ENCODE assay signal across 1 cellular context in the genomic region with DNA sequence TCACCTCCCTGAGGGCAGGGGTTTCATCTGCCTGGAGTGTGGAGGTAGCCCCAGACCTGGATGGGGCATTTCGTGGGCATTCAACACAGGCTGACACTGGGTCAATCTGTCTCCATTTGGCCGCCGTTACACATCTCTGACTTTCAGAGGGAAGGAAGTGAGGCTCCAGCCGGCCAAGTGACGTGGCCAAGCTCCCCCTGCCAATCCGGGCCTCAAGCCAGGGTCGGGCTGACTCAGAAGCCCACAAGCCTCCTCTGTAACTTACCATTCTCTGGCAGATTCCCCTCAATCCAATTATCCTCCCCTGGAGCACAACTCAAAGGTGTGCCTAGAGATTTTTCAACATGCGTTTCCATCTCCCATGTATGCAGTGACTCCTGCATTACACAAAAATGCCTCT.
TF ChIP-seq lines count a peak whose summit lies in the region.

No MANE protein-coding gene starts in this region.

TF ChIP-seq in SK-N-SH, 30 proteins besides CTCF, POLR2A, EP300 and RAD21 (continued from another document):
- TF ChIP-seq EZH2phosphoT487 (IDR thresholded peaks at IDR 0.05; ENCODE audit: borderline replicate concordance, low read depth): no peak
- TF ChIP-seq TAF1 (IDR thresholded peaks at IDR 0.05; ENCODE audit: borderline replicate concordance, low read depth, low read length): no peak
- no peak for TF ChIP-seq RCOR1 (IDR thresholded peaks at IDR 0.05; ENCODE audit: low read length)
- no peak for TF ChIP-seq GABPA (IDR thresholded peaks at IDR 0.05; ENCODE audit: low read depth)
- no peak for TF ChIP-seq IRF3 (IDR thresholded peaks at IDR 0.05; ENCODE audit: low read depth, low read length)
- no peak for TF ChIP-seq YY1 (IDR thresholded peaks at IDR 0.05; ENCODE audit: low read depth)
- no peak for TF ChIP-seq RFX5 (IDR thresholded peaks at IDR 0.05; ENCODE audit: low read length)
- TF ChIP-seq, protein P1, sequence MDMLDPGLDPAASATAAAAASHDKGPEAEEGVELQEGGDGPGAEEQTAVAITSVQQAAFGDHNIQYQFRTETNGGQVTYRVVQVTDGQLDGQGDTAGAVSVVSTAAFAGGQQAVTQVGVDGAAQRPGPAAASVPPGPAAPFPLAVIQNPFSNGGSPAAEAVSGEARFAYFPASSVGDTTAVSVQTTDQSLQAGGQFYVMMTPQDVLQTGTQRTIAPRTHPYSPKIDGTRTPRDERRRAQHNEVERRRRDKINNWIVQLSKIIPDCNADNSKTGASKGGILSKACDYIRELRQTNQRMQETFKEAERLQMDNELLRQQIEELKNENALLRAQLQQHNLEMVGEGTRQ (IDR thresholded peaks at IDR 0.05; ENCODE audit: borderline replicate concordance, low read depth, low read length): no peak
- TF ChIP-seq MEF2A (IDR thresholded peaks at IDR 0.05; ENCODE audit: borderline replicate concordance, low read depth): no peak
- TF ChIP-seq TCF12 (IDR thresholded peaks at IDR 0.05): no peak
